ENCODE assay signal across 35 cellular contexts in genomic region chr11:63459586-63459985, GRCh38. TPM values are rescaled to one million over a fixed set of nuclear protein-coding genes. Genes with fewer than 3 reads are reported as not detected.
DNase-seq lines count a peak whose midpoint lies in the region; ATAC-seq and TF ChIP-seq lines count a peak whose summit lies in the region.
"Had no signal": no experiment of that assay in that cellular context is flagged by ENCODE, and none has a peak within 500 bp of the region (broad histone marks: within the 10 kb centered on the region; RNA-seq: fewer than 3 reads in every experiment).

No MANE protein-coding gene starts in this region.

- in situ Hi-C loops in mammary epithelial cell (cut with MboI; ENCODE audit: low sequenced_read_pairs in 2 of 2) = no loop called here

- no peaks in the 10 kb centered on the region for H3K36me3 ChIP-seq in mammary epithelial cell (ENCODE audit: insufficient read depth, low read length)
- H3K36me3 ChIP-seq: Peyer's patch, transverse colon had no signal

- no peaks in the 10 kb centered on the region for H3K79me2 ChIP-seq in mammary epithelial cell (ENCODE audit: insufficient read depth, low read length)
- H3K79me2 ChIP-seq: hepatocyte had no signal

- dilution Hi-C loops in mammary epithelial cell (cut with HindIII; ENCODE audit: low sequenced_read_pairs) = no loop called here

- POLR2A ChIA-PET in MCF 10A (lab: Yijun Ruan, JAX) = interaction anchor here (0.6 kb wide), 1 partner anchor 575 kb away, joined by 4 read pairs; no protein-coding TSS in a partner anchor

- H3K4me1 Mint-ChIP-seq in MCF 10A (ENCODE audit: insufficient read depth, unreplicated experiment) = no peaks in the 10 kb centered on the region
- H3K4me1 Mint-ChIP-seq: brain; immature natural killer cell; stimulated activated effector memory CD8-positive, alpha-beta T cell treated with anti-CD3 and anti-CD28 coated beads, Interleukin-12 subunit alpha, Interleukin-12 subunit beta, amount 100 ng/mL, for 72 hours had no signal

- peak; percentile 3 for DNase-seq in MCF 10A (ENCODE audit: unreplicated experiment)
- no peak for DNase-seq in mammary epithelial cell
- DNase-seq in brain pericyte (ENCODE audit: low read depth, low spot score) = peak; percentile 11
- DNase-seq in kidney tubule cell (ENCODE audit: low spot score) = peak; percentile 44
- no peak for DNase-seq in dorsolateral prefrontal cortex
- no peak for DNase-seq in T-helper 1 cell
- DNase-seq in stimulated activated CD4-positive, alpha-beta T cell treated with anti-CD3 and anti-CD28 coated beads, Interleukin-2, amount 100 ng/mL, for 48 hours = no peak
- DNase-seq: 8988T; activated CD4-positive, alpha-beta T cell treated with anti-CD3 and anti-CD28 coated beads for 1 hour; activated CD8-positive, alpha-beta memory T cell treated with anti-CD3 and anti-CD28 coated beads, Interleukin-2, amount 50 U/mL, for 48 hours; activated CD8-positive, alpha-beta T cell treated with anti-CD3 and anti-CD28 coated beads for 36 hours; activated naive CD4-positive, alpha-beta T cell treated with Interleukin-2 at 50 U/mL for 16 hours; GF-D8; immature natural killer cell; Kasumi-1; left ventricle myocardium superior; MV-4-11; NCI-H1436 treated with DMSO at 0.1 percent for 48 hours; NCI-H226; NCI-H69; Peyer's patch; SIG-M5; stimulated activated CD4-positive, alpha-beta T cell treated with anti-CD3 and anti-CD28 coated beads, Interleukin-15, amount 100 ng/mL, for 24 hours; transverse colon had no signal

- BruUV-seq in MCF 10A (replicated peaks; lab: Mats Ljungman, UMichigan) (no TSS peak), mammary epithelial cell (replicated peaks; lab: Mats Ljungman, UMichigan) (no TSS peak)

- no peaks in the 10 kb centered on the region for H3K9me3 ChIP-seq in mammary epithelial cell (replicated peaks; ENCODE audit: insufficient read depth, low read length)
- H3K9me3 ChIP-seq: gastroesophageal sphincter, Peyer's patch, transverse colon had no signal

- no peak overlapping the region for H3K4me2 ChIP-seq in mammary epithelial cell (ENCODE audit: insufficient read depth, low read depth, low read length)
- H3K4me2 ChIP-seq: hepatocyte had no signal

- H3K9me3 Mint-ChIP-seq in MCF 10A (ENCODE audit: unreplicated experiment) = no peaks in the 10 kb centered on the region
- H3K9me3 Mint-ChIP-seq: activated CD8-positive, alpha-beta T cell treated with anti-CD3 and anti-CD28 coated beads for 36 hours; activated T-helper 1 cell treated with anti-CD3 and anti-CD28 coated beads, Interleukin-12 subunit alpha, Interleukin-12 subunit beta, Interleukin-2, Interleukin-4 antibody, amounts not matched to agents 30 ng/mL and 10 ng/mL and 1 ng/mL, durations not matched to agents 14 hours and 24 hours and 36 hours; brain; immature natural killer cell; mesothelial cell of epicardium; stimulated activated effector memory CD8-positive, alpha-beta T cell treated with anti-CD3 and anti-CD28 coated beads, Interleukin-12 subunit alpha, Interleukin-12 subunit beta, amount 100 ng/mL, for 72 hours; T-helper 2 cell treated with Interferon-gamma antibody and Interleukin-4, amounts not matched to agents 5 μg/mL and 100 μg/mL, for 36 hours had no signal

- no peaks in the 10 kb centered on the region for H3K4me1 ChIP-seq in mammary epithelial cell (ENCODE audit: insufficient read depth, low read length)
- H3K4me1 ChIP-seq: gastroesophageal sphincter, Peyer's patch, transverse colon had no signal

- CTCF ChIA-PET in MCF 10A (lab: Yijun Ruan, JAX) (interaction anchor here (0.6 to 1.6 kb wide), 2 partner anchors 20 to 218 kb away, joined by 3 read pairs; no protein-coding TSS in a partner anchor), mammary epithelial cell (lab: Charles Lee; ENCODE audit: low non-redundant PET) (interaction anchor here (0.5 kb wide), 1 partner anchor 105 kb away, joined by 6 read pairs; no protein-coding TSS in a partner anchor)

- H3K36me3 Mint-ChIP-seq in MCF 10A (ENCODE audit: insufficient read depth, unreplicated experiment) = no peaks in the 10 kb centered on the region
- H3K36me3 Mint-ChIP-seq: brain; CD14-positive monocyte; immature natural killer cell; mesothelial cell of epicardium; stimulated activated effector memory CD8-positive, alpha-beta T cell treated with anti-CD3 and anti-CD28 coated beads, Interleukin-12 subunit alpha, Interleukin-12 subunit beta, amount 100 ng/mL, for 72 hours had no signal

- H3K4me3 Mint-ChIP-seq in MCF 10A (ENCODE audit: unreplicated experiment) = no peak overlapping the region
- H3K4me3 Mint-ChIP-seq: activated CD8-positive, alpha-beta T cell treated with anti-CD3 and anti-CD28 coated beads for 36 hours; activated T-helper 1 cell treated with anti-CD3 and anti-CD28 coated beads, Interleukin-12 subunit alpha, Interleukin-12 subunit beta, Interleukin-2, Interleukin-4 antibody, amounts not matched to agents 30 ng/mL and 10 ng/mL and 1 ng/mL, durations not matched to agents 14 hours and 24 hours and 36 hours; brain; CD14-positive monocyte; immature natural killer cell; mesothelial cell of epicardium; stimulated activated effector memory CD8-positive, alpha-beta T cell treated with anti-CD3 and anti-CD28 coated beads, Interleukin-12 subunit alpha, Interleukin-12 subunit beta, amount 100 ng/mL, for 72 hours; T-helper 2 cell treated with Interferon-gamma antibody and Interleukin-4, amounts not matched to agents 5 μg/mL and 100 μg/mL, for 36 hours had no signal

- H3K27ac ChIP-seq in mammary epithelial cell (ENCODE audit: insufficient read depth, low read depth, low read length) (no peak overlapping the region), dorsolateral prefrontal cortex (no peak overlapping the region)
- H3K27ac ChIP-seq: gastroesophageal sphincter, hepatocyte, Peyer's patch, transverse colon had no signal

- intact Hi-C loops in MCF 10A (cut with micrococcal nuclease) (no loop called here), mammary epithelial cell (cut with micrococcal nuclease) (no loop called here), dorsolateral prefrontal cortex (cut with DNase I) (no loop called here)

- H3K9ac ChIP-seq in mammary epithelial cell (ENCODE audit: insufficient read depth, low read length) = no peak overlapping the region

- H3K27me3 Mint-ChIP-seq in MCF 10A (ENCODE audit: insufficient read depth, unreplicated experiment) = peaks cover 36% of the 10 kb centered on the region
- H3K27me3 Mint-ChIP-seq: progenitor cell of endocrine pancreas had no signal

- H4K20me1 ChIP-seq in mammary epithelial cell (ENCODE audit: insufficient read depth, low read length) = no peaks in the 10 kb centered on the region

- ATAC-seq in GM21390 (IDR thresholded peaks at IDR 0.05; ENCODE audit: unreplicated experiment) = no peak
- ATAC-seq: activated CD8-positive, alpha-beta T cell treated with anti-CD3 and anti-CD28 coated beads for 36 hours; gastroesophageal sphincter; left ventricle myocardium superior; stimulated activated effector memory CD8-positive, alpha-beta T cell treated with anti-CD3 and anti-CD28 coated beads, Interleukin-12 subunit alpha, Interleukin-12 subunit beta, amount 100 ng/mL, for 72 hours had no signal

- no peak overlapping the region for H3K27ac Mint-ChIP-seq in MCF 10A (ENCODE audit: low read depth, unreplicated experiment)
- H3K27ac Mint-ChIP-seq: activated CD8-positive, alpha-beta T cell treated with anti-CD3 and anti-CD28 coated beads for 36 hours; activated T-helper 1 cell treated with anti-CD3 and anti-CD28 coated beads, Interleukin-12 subunit alpha, Interleukin-12 subunit beta, Interleukin-2, Interleukin-4 antibody, amounts not matched to agents 30 ng/mL and 10 ng/mL and 1 ng/mL, durations not matched to agents 14 hours and 24 hours and 36 hours; brain; CD14-positive monocyte; immature natural killer cell; mesothelial cell of epicardium; progenitor cell of endocrine pancreas; stimulated activated effector memory CD8-positive, alpha-beta T cell treated with anti-CD3 and anti-CD28 coated beads, Interleukin-12 subunit alpha, Interleukin-12 subunit beta, amount 100 ng/mL, for 72 hours; T-helper 2 cell treated with Interferon-gamma antibody and Interleukin-4, amounts not matched to agents 5 μg/mL and 100 μg/mL, for 36 hours had no signal

- 92% methylated on average over 4 of the region's 6 CpGs for WGBS in mammary epithelial cell (ENCODE audit: low coverage, missing lambda C conversion rate)

- H3K4me3 ChIP-seq in mammary epithelial cell (replicated peaks in 1 of 3; ENCODE audit: insufficient read depth in 1 of 3, low read depth in 2 of 3, low read length in 3 of 3) (no peak overlapping the region), dorsolateral prefrontal cortex (no peak overlapping the region)
- H3K4me3 ChIP-seq: gastroesophageal sphincter, hepatocyte, Peyer's patch, transverse colon had no signal

- no peak overlapping the region for H2AFZ ChIP-seq in mammary epithelial cell (ENCODE audit: low read depth, low read length)
- H2AFZ ChIP-seq: hepatocyte had no signal

- H3K27me3 ChIP-seq in mammary epithelial cell (ENCODE audit: insufficient read depth, low read length) = peaks cover 4% of the 10 kb centered on the region
- no peaks in the 10 kb centered on the region for H3K27me3 ChIP-seq in dorsolateral prefrontal cortex
- H3K27me3 ChIP-seq: hepatocyte, Peyer's patch had no signal

- TF ChIP-seq CTCF in MCF 10A (IDR thresholded peaks at IDR 0.05; ENCODE audit: unreplicated experiment) (no peak), mammary epithelial cell (conservative IDR thresholded peaks at IDR 0.05 in 1 of 2, IDR thresholded peaks at IDR 0.05 in 1 of 2; ENCODE audit: extremely low read depth in 1 of 2, insufficient read depth in 1 of 2, low read depth in 1 of 2, low read length in 2 of 2) (no peak), dorsolateral prefrontal cortex (IDR thresholded peaks at IDR 0.05 in 54 of 56, conservative IDR thresholded peaks at IDR 0.05 in 2 of 56; ENCODE audit: low read depth in 1 of 56, partially characterized antibody in 56 of 56) (no peak)

RNA-seq across cellular contexts. Expression of gene PLAAT5, which starts 31.4 kb away (rescaled TPM):
- total RNA-seq in MCF 10A (2022) (not detected in 2 replicates), mammary epithelial cell (under 1 TPM in 1 of 2 donors, not detected in 1; under 0.01 TPM), dorsolateral prefrontal cortex (10 to 100 TPM in 8 of 120 experiments, 1 to 10 TPM in 112; 1.7 to 13.3 (median 6.4) TPM)
- not detected for polyA plus RNA-seq in mammary epithelial cell
- not detected for polyA minus RNA-seq in mammary epithelial cell
- total RNA-seq: activated T-helper 1 cell treated with anti-CD3 and anti-CD28 coated beads, Interleukin-12 subunit alpha, Interleukin-12 subunit beta, Interleukin-2, Interleukin-4 antibody, amounts not matched to agents 30 ng/mL and 10 ng/mL and 1 ng/mL, durations not matched to agents 14 hours and 24 hours and 36 hours had no signal

RNA-seq across cellular contexts. Expression of gene LGALS12, which starts 46.3 kb away (rescaled TPM):
- total RNA-seq in MCF 10A (2022) (not detected in 2 replicates), mammary epithelial cell (not detected), dorsolateral prefrontal cortex (under 1 TPM in 16 of 120 experiments, not detected in 104; 0.23 to 0.60 (median 0.40) TPM)
- not detected for polyA plus RNA-seq in mammary epithelial cell
- not detected for polyA minus RNA-seq in mammary epithelial cell
- total RNA-seq: activated CD8-positive, alpha-beta T cell treated with anti-CD3 and anti-CD28 coated beads for 36 hours; activated T-helper 1 cell treated with anti-CD3 and anti-CD28 coated beads, Interleukin-12 subunit alpha, Interleukin-12 subunit beta, Interleukin-2, Interleukin-4 antibody, amounts not matched to agents 30 ng/mL and 10 ng/mL and 1 ng/mL, durations not matched to agents 14 hours and 24 hours and 36 hours; chondrocyte; hepatocyte had no signal
- polyA plus RNA-seq: hepatocyte had no signal

Comparison
In these comparisons a context has a peak if more than half of its experiments do, and no peak if none do; other contexts are left out.
1. DNase-seq: peak in MCF 10A (single experiment), brain pericyte (single experiment) and kidney tubule cell (single experiment); none in mammary epithelial cell (single experiment), dorsolateral prefrontal cortex (0 of 10), T-helper 1 cell (0 of 5) and stimulated activated CD4-positive, alpha-beta T cell treated with anti-CD3 and anti-CD28 coated beads, Interleukin-2, amount 100 ng/mL, for 48 hours (0 of 2).